Comparison of ENCODE assay signal across 3 cellular contexts in genomic region chr9:24132244-24132643, GRCh38.
"Had no signal": no experiment of that assay in that cellular context is flagged by ENCODE, and none has a peak within 500 bp of the region (broad histone marks: within the 10 kb centered on the region; RNA-seq: fewer than 3 reads in every experiment).

No MANE protein-coding gene starts in this region.

- ATAC-seq: GM12878 had no signal

- DNase-seq: GDM1, GF-D8 had no signal

- H3K4me3 ChIP-seq: GM12878 had no signal
